Comparison of ENCODE assay signal across 8 cellular contexts in the genomic region with DNA sequence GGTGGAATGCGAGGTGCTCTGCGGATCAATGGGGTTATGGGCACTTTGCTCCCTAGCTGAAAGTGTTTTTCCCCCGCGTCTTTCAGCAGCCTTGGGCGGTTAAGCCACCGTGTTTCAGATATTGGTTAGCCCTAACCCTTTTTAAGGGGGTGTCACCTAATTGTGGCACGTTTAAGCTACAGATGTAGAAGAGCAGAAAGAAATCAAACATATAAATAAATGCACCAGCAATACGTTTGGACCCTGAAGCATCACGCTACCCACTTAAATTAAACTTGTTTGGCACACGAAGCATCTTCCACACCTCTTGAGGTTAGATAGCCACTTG. TPM values are rescaled to one million over a fixed set of nuclear protein-coding genes. Genes with fewer than 3 reads are reported as not detected.
DNase-seq lines count a peak whose midpoint lies in the region; ATAC-seq and TF ChIP-seq lines count a peak whose summit lies in the region.

No MANE protein-coding gene starts in this region.

- intact Hi-C loops in activated CD4-positive, alpha-beta T cell treated with anti-CD3 and anti-CD28 coated beads for 36 hours (cut with DNase I, micrococcal nuclease), result loop anchor here in 1 of 2 experiments (2.0 to 10.0 kb wide), 4 partner anchors 492 to 1349 kb away; a partner anchor contains a TSS
- intact Hi-C loops in ovary (cut with DNase I), result loop anchor here in 2 of 4 donors (10.0 kb wide), 1 partner anchor 519 kb away; no protein-coding TSS in a partner anchor

- peak overlapping the region; percentile 79 to 89 (median 87) for H3K27ac ChIP-seq in Peyer's patch
- peak overlapping the region; percentile 94 to 97 for H3K27ac ChIP-seq in ovary

- 1 to 2% (median 1%) methylated on average over 10 of the region's 10 CpGs for WGBS in ovary, 3 donors

- TF ChIP-seq EP300 in ovary (IDR thresholded peaks at IDR 0.05), result no peak

- peaks cover 6% of the 10 kb centered on the region for H3K27me3 Mint-ChIP-seq in activated CD4-positive, alpha-beta T cell treated with anti-CD3 and anti-CD28 coated beads for 36 hours

- H3K4me3 Mint-ChIP-seq in activated CD4-positive, alpha-beta T cell treated with anti-CD3 and anti-CD28 coated beads for 36 hours, result peak overlapping the region; percentile 86

- TF ChIP-seq POLR2A in Peyer's patch (IDR thresholded peaks at IDR 0.05) (no peak), erythroblast (IDR thresholded peaks at IDR 0.05; ENCODE audit: low read length) (no peak), ovary (IDR thresholded peaks at IDR 0.05) (no peak)

- H3K4me1 ChIP-seq in Peyer's patch (peaks cover 0 to 23% (median 2%) of the 10 kb centered on the region in 4 donors), ovary (ENCODE audit: insufficient read depth) (no peaks in the 10 kb centered on the region)

- H3K9me3 ChIP-seq in Peyer's patch, result no peaks in the 10 kb centered on the region
- H3K9me3 ChIP-seq in ovary, result no peaks in the 10 kb centered on the region

- no peak for ATAC-seq in activated CD4-positive, alpha-beta T cell treated with anti-CD3 and anti-CD28 coated beads for 36 hours
- no peak for ATAC-seq in GM19397 (IDR thresholded peaks at IDR 0.05; ENCODE audit: unreplicated experiment)
- ATAC-seq in GM21619 (IDR thresholded peaks at IDR 0.05; ENCODE audit: unreplicated experiment), result no peak

- peak overlapping the region; percentile 82 for H3K27ac Mint-ChIP-seq in activated CD4-positive, alpha-beta T cell treated with anti-CD3 and anti-CD28 coated beads for 36 hours

- CTCF ChIA-PET in activated CD4-positive, alpha-beta T cell treated with anti-CD3 and anti-CD28 coated beads for 36 hours (lab: Charles Lee), result interaction anchor here (0.8 to 1.6 kb wide), 5 partner anchors 9 to 540 kb away, joined by 3 to 6 read pairs (median 3); a partner anchor contains a TSS

- no peaks in the 10 kb centered on the region for H3K36me3 ChIP-seq in Peyer's patch
- no peaks in the 10 kb centered on the region for H3K36me3 ChIP-seq in ovary

- TF ChIP-seq CTCF in Peyer's patch (IDR thresholded peaks at IDR 0.05) (no peak), ovary (IDR thresholded peaks at IDR 0.05) (no peak)

- H3K4me1 Mint-ChIP-seq in activated CD4-positive, alpha-beta T cell treated with anti-CD3 and anti-CD28 coated beads for 36 hours, result peaks cover 37% of the 10 kb centered on the region

- no peak for DNase-seq in activated CD4-positive, alpha-beta T cell treated with anti-CD3 and anti-CD28 coated beads for 36 hours
- DNase-seq in activated CD4-positive, alpha-beta T cell treated with anti-CD3 and anti-CD28 coated beads for 4 hours, result no peak
- DNase-seq in Peyer's patch (peak in 1 of 3 donors; percentile 56), erythroblast (lab: John Stamatoyannopoulos, UW) (peak; percentile 53 to 65), ovary (no peak), iPS-NIHi11 (ENCODE audit: low spot score) (no peak)

- POLR2A ChIA-PET in activated CD4-positive, alpha-beta T cell treated with anti-CD3 and anti-CD28 coated beads for 36 hours (lab: Charles Lee), result interaction anchor here (1.2 kb wide), 2 partner anchors 26 to 538 kb away, joined by 5 read pairs; a partner anchor contains a TSS

- peaks cover 17% of the 10 kb centered on the region for H3K36me3 Mint-ChIP-seq in activated CD4-positive, alpha-beta T cell treated with anti-CD3 and anti-CD28 coated beads for 36 hours (ENCODE audit: low read depth)

- peak overlapping the region; percentile 60 to 81 (median 74) for H3K4me3 ChIP-seq in Peyer's patch
- peak overlapping the region; percentile 77 for H3K4me3 ChIP-seq in ovary

- H3K9me3 Mint-ChIP-seq in activated CD4-positive, alpha-beta T cell treated with anti-CD3 and anti-CD28 coated beads for 36 hours (ENCODE audit: low read depth), result no peaks in the 10 kb centered on the region

- H3K27me3 ChIP-seq in Peyer's patch (no peaks in the 10 kb centered on the region), ovary (no peaks in the 10 kb centered on the region)

RNA-seq across cellular contexts. Expression of a gene that starts 0.7 kb away (rescaled TPM):
- 10 to 100 TPM; 19.0 to 28.7 TPM for total RNA-seq in activated CD4-positive, alpha-beta T cell treated with anti-CD3 and anti-CD28 coated beads for 36 hours
- total RNA-seq in Peyer's patch (10 to 100 TPM; 27.4 to 39.1 (median 30.9) TPM), ovary (10 to 100 TPM; 21.8 to 36.2 (median 23.7) TPM)
- 10 to 100 TPM in 1 of 2 donors, 1 to 10 TPM in 1; 9.1 to 13.2 TPM for polyA plus RNA-seq in ovary

RNA-seq across cellular contexts. Expression of a gene that starts 26.0 kb away (rescaled TPM):
- 1 to 10 TPM; 1.9 to 2.4 TPM for total RNA-seq in activated CD4-positive, alpha-beta T cell treated with anti-CD3 and anti-CD28 coated beads for 36 hours
- total RNA-seq in Peyer's patch, result 100 to 1,000 TPM in 1 of 4 donors, 1 to 10 TPM in 3; 1.2 to 133 (median 8.5) TPM
- total RNA-seq in ovary, result 100 to 1,000 TPM in 5 of 7 donors, 10 to 100 TPM in 2; 53.1 to 262 (median 122) TPM
- polyA plus RNA-seq in ovary, result 10 to 100 TPM; 29.8 to 44.0 TPM

Comparison
In these comparisons a context has a peak if more than half of its experiments do, and no peak if none do; other contexts are left out.
1. DNase-seq: peak in erythroblast (2 of 2); none in activated CD4-positive, alpha-beta T cell treated with anti-CD3 and anti-CD28 coated beads for 36 hours (single experiment), activated CD4-positive, alpha-beta T cell treated with anti-CD3 and anti-CD28 coated beads for 4 hours (0 of 2), ovary (0 of 5) and iPS-NIHi11 (single experiment).